In the genomic region with DNA sequence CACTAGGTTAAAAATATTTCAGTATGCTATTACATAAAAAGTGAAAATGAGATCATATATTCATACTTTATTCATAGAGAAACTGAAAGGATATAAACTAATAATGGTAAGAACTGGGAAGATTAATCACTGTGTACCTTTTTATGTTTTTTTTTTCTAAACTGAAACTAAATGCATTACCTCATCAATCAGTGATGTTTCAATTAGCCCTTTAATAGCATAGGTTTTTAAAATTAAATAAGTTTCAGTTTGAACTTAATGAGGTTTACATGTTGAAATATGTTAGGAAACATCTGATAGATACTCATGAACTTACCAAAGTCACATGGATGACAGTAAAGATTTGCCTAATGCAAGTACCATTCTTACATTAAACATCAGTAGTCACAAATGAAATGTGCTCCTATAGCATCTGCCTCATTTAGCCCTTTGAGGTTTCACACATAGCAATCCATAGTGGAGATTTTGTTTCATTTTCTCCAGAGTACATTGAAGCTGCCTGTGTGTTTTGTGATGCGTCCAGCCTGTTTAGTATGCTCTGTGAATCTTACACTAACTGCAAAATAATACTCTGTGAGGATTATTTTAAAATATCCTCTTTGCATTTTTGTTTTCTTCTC, we compare ENCODE assay signal across 8 cellular contexts. TPM values are rescaled to one million over a fixed set of nuclear protein-coding genes. Genes with fewer than 3 reads are reported as not detected.
DNase-seq lines count a peak whose midpoint lies in the region; ATAC-seq and TF ChIP-seq lines count a peak whose summit lies in the region.

No MANE protein-coding gene starts in this region.

- H3K9me3 Mint-ChIP-seq in chondrocyte (ENCODE audit: low read depth), result peaks cover 2% of the 10 kb centered on the region
- no peaks in the 10 kb centered on the region for H3K9me3 Mint-ChIP-seq in stimulated activated effector memory CD8-positive, alpha-beta T cell treated with anti-CD3 and anti-CD28 coated beads, Interleukin-12 subunit alpha, Interleukin-12 subunit beta, amount 100 ng/mL, for 72 hours
- H3K9me3 Mint-ChIP-seq in WTC11, result peaks cover 3% of the 10 kb centered on the region; the same call in 1 of the 2 replicates

- POLR2A ChIA-PET in WTC11 (lab: Charles Lee), result no interaction called here

- H3K4me1 Mint-ChIP-seq in chondrocyte (ENCODE audit: low read depth) (peaks cover 35% of the 10 kb centered on the region), WTC11 (peaks cover 38% of the 10 kb centered on the region)
- peaks cover 75% of the 10 kb centered on the region for H3K4me1 Mint-ChIP-seq in stimulated activated effector memory CD8-positive, alpha-beta T cell treated with anti-CD3 and anti-CD28 coated beads, Interleukin-12 subunit alpha, Interleukin-12 subunit beta, amount 100 ng/mL, for 72 hours

- no peak overlapping the region for H3K4me3 Mint-ChIP-seq in chondrocyte (ENCODE audit: unreplicated experiment)
- peak overlapping the region; percentile 61 for H3K4me3 Mint-ChIP-seq in stimulated activated effector memory CD8-positive, alpha-beta T cell treated with anti-CD3 and anti-CD28 coated beads, Interleukin-12 subunit alpha, Interleukin-12 subunit beta, amount 100 ng/mL, for 72 hours
- H3K4me3 Mint-ChIP-seq in WTC11, result no peak overlapping the region

- H3K27ac Mint-ChIP-seq in chondrocyte (ENCODE audit: unreplicated experiment) (peak overlapping the region; percentile 41), WTC11 (no peak overlapping the region)
- H3K27ac Mint-ChIP-seq in stimulated activated effector memory CD8-positive, alpha-beta T cell treated with anti-CD3 and anti-CD28 coated beads, Interleukin-12 subunit alpha, Interleukin-12 subunit beta, amount 100 ng/mL, for 72 hours, result peak overlapping the region; percentile 89

- no peak for TF ChIP-seq CTCF in chondrocyte (IDR thresholded peaks at IDR 0.05)
- no peak for TF ChIP-seq CTCF in GM20000 (IDR thresholded peaks at IDR 0.05; ENCODE audit: extremely low read depth, missing control alignments)
- no peak for TF ChIP-seq CTCF in WTC11 (IDR thresholded peaks at IDR 0.05)

- peaks cover 3% of the 10 kb centered on the region for H3K36me3 Mint-ChIP-seq in chondrocyte (ENCODE audit: low read depth)
- H3K36me3 Mint-ChIP-seq in stimulated activated effector memory CD8-positive, alpha-beta T cell treated with anti-CD3 and anti-CD28 coated beads, Interleukin-12 subunit alpha, Interleukin-12 subunit beta, amount 100 ng/mL, for 72 hours, result no peaks in the 10 kb centered on the region
- H3K36me3 Mint-ChIP-seq in WTC11, result no peaks in the 10 kb centered on the region

- DNase-seq in NCI-H2171 treated with DMSO at 0.1 percent for 48 hours (lab: John Stamatoyannopoulos, UW) (peak; percentile 4), NCI-H2171 (lab: John Stamatoyannopoulos, UW) (no peak), chondrocyte (ENCODE audit: low spot score) (no peak), GM20000 (ENCODE audit: low spot score) (no peak), MV-4-11 (lab: John Stamatoyannopoulos, UW) (no peak), WTC11 (ENCODE audit: low spot score) (no peak)
- no peak for DNase-seq in stimulated activated effector memory CD8-positive, alpha-beta T cell treated with anti-CD3 and anti-CD28 coated beads, Interleukin-12 subunit alpha, Interleukin-12 subunit beta, amount 100 ng/mL, for 72 hours (ENCODE audit: low spot score in 2 of 2)

- H3K27me3 Mint-ChIP-seq in chondrocyte (ENCODE audit: low read depth), result no peaks in the 10 kb centered on the region
- no peaks in the 10 kb centered on the region for H3K27me3 Mint-ChIP-seq in WTC11 (ENCODE audit: low read depth)

- CTCF ChIA-PET in WTC11 (lab: Charles Lee), result interaction anchor here (1.0 kb wide), 1 partner anchor 8 kb away, joined by 4 read pairs; a partner anchor contains a TSS

- peak; percentile 32 for ATAC-seq in HG03280 (IDR thresholded peaks at IDR 0.05; ENCODE audit: unreplicated experiment)
- ATAC-seq in stimulated activated effector memory CD8-positive, alpha-beta T cell treated with anti-CD3 and anti-CD28 coated beads, Interleukin-12 subunit alpha, Interleukin-12 subunit beta, amount 100 ng/mL, for 72 hours, result peak; percentile 87
- ATAC-seq in WTC11, result no peak

TF ChIP-seq in WTC11, 78 proteins besides CTCF, POLR2A, EP300 and RAD21:
- no peak for TF ChIP-seq ZNF416 (CRISPR knock-in tag; IDR thresholded peaks at IDR 0.05)
- TF ChIP-seq SOX15 (CRISPR knock-in tag; IDR thresholded peaks at IDR 0.05), result no peak
- no peak for TF ChIP-seq RELA (CRISPR knock-in tag; IDR thresholded peaks at IDR 0.05; ENCODE audit: borderline replicate concordance)
- TF ChIP-seq SMAD4 (CRISPR knock-in tag; IDR thresholded peaks at IDR 0.05), result no peak
TF ChIP-seq in WTC11: peak in this region for 0.

RNA-seq across cellular contexts. Expression of a gene that starts 8.9 kb away (rescaled TPM):
- total RNA-seq in chondrocyte, result 23.4 to 30.3 TPM (median 26.0 TPM) in 3 replicates
- total RNA-seq in WTC11 (2021), result 20.4 to 21.2 TPM (median 20.8 TPM) in 3 replicates
